15 cellular contexts compared by ENCODE assay signal in the genomic region with DNA sequence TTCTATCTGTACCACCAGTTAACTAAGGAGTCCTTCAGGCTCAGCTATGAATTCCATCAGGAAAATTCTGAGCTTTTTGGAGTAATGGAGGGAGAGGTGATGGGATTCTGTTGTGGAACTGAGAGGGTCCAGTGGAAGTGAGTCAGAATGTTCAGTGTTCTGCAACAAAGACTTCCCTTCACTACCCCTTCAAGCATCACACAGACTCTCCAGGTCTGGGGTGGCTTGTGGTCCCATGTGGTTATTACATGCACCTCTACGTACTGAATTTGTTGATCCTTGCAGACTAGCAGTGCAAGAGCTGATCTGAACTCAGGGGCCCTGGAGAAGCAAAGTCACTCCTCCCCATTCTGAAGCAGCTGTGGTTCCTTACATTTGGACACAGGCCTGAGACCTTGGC.
DNase-seq lines count a peak whose midpoint lies in the region; ATAC-seq and TF ChIP-seq lines count a peak whose summit lies in the region.
"Had no signal": no experiment of that assay in that cellular context is flagged by ENCODE, and none has a peak within 500 bp of the region (broad histone marks: within the 10 kb centered on the region; RNA-seq: fewer than 3 reads in every experiment).

No MANE protein-coding gene starts in this region.

- H3K27ac Mint-ChIP-seq in stimulated activated memory B cell treated with anti-CD40 and anti-IgM and Interleukin-4, amounts not matched to agents 10 μg/mL and 1 μg/mL and 100 μg/mL, for 72 hours = no peak overlapping the region
- no peak overlapping the region for H3K27ac Mint-ChIP-seq in glutamatergic neuron (ENCODE audit: unreplicated experiment)
- H3K27ac Mint-ChIP-seq: CD4-positive, alpha-beta T cell had no signal

- intact Hi-C loops in PC-9 (cut with micrococcal nuclease; ENCODE audit: unreplicated experiment) (no loop called here), posterior cingulate gyrus (cut with DNase I) (no loop called here), head of caudate nucleus (cut with DNase I) (no loop called here)

- no peaks in the 10 kb centered on the region for H3K27me3 ChIP-seq in PC-9 (ENCODE audit: insufficient read depth, low read depth)

- CTCF ChIA-PET in PC-9 (lab: Charles Lee) = no interaction called here

- no peak overlapping the region for H3K27ac ChIP-seq in PC-9

- ATAC-seq in GM19351 (IDR thresholded peaks at IDR 0.05; ENCODE audit: unreplicated experiment) (peak; percentile 81), HG02623 (IDR thresholded peaks at IDR 0.05; ENCODE audit: unreplicated experiment) (peak; percentile 74), HG03378 (IDR thresholded peaks at IDR 0.05; ENCODE audit: unreplicated experiment) (peak; percentile 63)
- ATAC-seq in stimulated activated memory B cell treated with anti-CD40 and anti-IgM and Interleukin-4, amounts not matched to agents 10 μg/mL and 1 μg/mL and 100 μg/mL, for 72 hours = peak; percentile 85

- H3F3A ChIP-seq in PC-9 (ENCODE audit: insufficient read depth, low read depth) = no peaks in the 10 kb centered on the region

- no peaks in the 10 kb centered on the region for H3K36me3 Mint-ChIP-seq in stimulated activated memory B cell treated with anti-CD40 and anti-IgM and Interleukin-4, amounts not matched to agents 10 μg/mL and 1 μg/mL and 100 μg/mL, for 72 hours
- no peaks in the 10 kb centered on the region for H3K36me3 Mint-ChIP-seq in glutamatergic neuron (ENCODE audit: unreplicated experiment)

- 0 out of 2 replicates have a peak, but pooled peaks cover 3% of the 10 kb centered on the region for H3K9me3 ChIP-seq in PC-9 (ENCODE audit: insufficient read depth, low read depth)
- H3K9me3 ChIP-seq: HAP-1 had no signal

- no TSS peak for BruUV-seq in PC-9 (replicated peaks; lab: Mats Ljungman, UMichigan)

- DNase-seq in glutamatergic neuron (no peak), PC-9 (no peak), posterior cingulate gyrus (no peak), head of caudate nucleus (no peak)
- DNase-seq: activated CD4-positive, CD25-positive, alpha-beta regulatory T cell treated with anti-CD3 and anti-CD28 coated beads, Interleukin-2, amount 50 U/mL, for 72 hours; CD4-positive, alpha-beta T cell; cerebellar nuclear complex; kidney glomerular epithelial cell; SW 1271 had no signal

- no peak overlapping the region for H3K4me2 ChIP-seq in PC-9

- peaks cover 3% of the 10 kb centered on the region for H3K4me1 ChIP-seq in PC-9 (replicated peaks; ENCODE audit: insufficient read depth)
- H3K4me1 ChIP-seq: HAP-1 had no signal

- peaks cover 27% of the 10 kb centered on the region for H3K4me1 Mint-ChIP-seq in stimulated activated memory B cell treated with anti-CD40 and anti-IgM and Interleukin-4, amounts not matched to agents 10 μg/mL and 1 μg/mL and 100 μg/mL, for 72 hours
- peaks cover 9% of the 10 kb centered on the region for H3K4me1 Mint-ChIP-seq in glutamatergic neuron (ENCODE audit: low read depth, unreplicated experiment)

- H3K79me2 ChIP-seq in PC-9 (ENCODE audit: low read depth) = no peaks in the 10 kb centered on the region

- H3K27me3 Mint-ChIP-seq in stimulated activated memory B cell treated with anti-CD40 and anti-IgM and Interleukin-4, amounts not matched to agents 10 μg/mL and 1 μg/mL and 100 μg/mL, for 72 hours = no peaks in the 10 kb centered on the region
- H3K27me3 Mint-ChIP-seq in glutamatergic neuron (ENCODE audit: unreplicated experiment) = peaks cover 1% of the 10 kb centered on the region
- H3K27me3 Mint-ChIP-seq: progenitor cell of endocrine pancreas had no signal

- no peak overlapping the region for H2AFZ ChIP-seq in PC-9

- TF ChIP-seq CTCF in glutamatergic neuron (IDR thresholded peaks at IDR 0.05; ENCODE audit: partially characterized antibody, unreplicated experiment) (no peak), PC-9 (conservative IDR thresholded peaks at IDR 0.05) (no peak)

- H3K4me3 ChIP-seq in PC-9 = no peak overlapping the region
- H3K4me3 ChIP-seq: HAP-1 had no signal

- H3K36me3 ChIP-seq in PC-9 (ENCODE audit: low read depth) = no peaks in the 10 kb centered on the region
- H3K36me3 ChIP-seq: HAP-1 had no signal

- no peak overlapping the region for H3K4me3 Mint-ChIP-seq in stimulated activated memory B cell treated with anti-CD40 and anti-IgM and Interleukin-4, amounts not matched to agents 10 μg/mL and 1 μg/mL and 100 μg/mL, for 72 hours
- no peak overlapping the region for H3K4me3 Mint-ChIP-seq in glutamatergic neuron (ENCODE audit: unreplicated experiment)
- H3K4me3 Mint-ChIP-seq: CD4-positive, alpha-beta T cell had no signal

- H3K9me2 ChIP-seq in PC-9 (ENCODE audit: insufficient read depth) = no peaks in the 10 kb centered on the region

- no peaks in the 10 kb centered on the region for H4K20me1 ChIP-seq in PC-9 (ENCODE audit: insufficient read depth)

- POLR2A ChIA-PET in PC-9 (lab: Charles Lee; ENCODE audit: unreplicated experiment) = no interaction called here

- H3K9me3 Mint-ChIP-seq in stimulated activated memory B cell treated with anti-CD40 and anti-IgM and Interleukin-4, amounts not matched to agents 10 μg/mL and 1 μg/mL and 100 μg/mL, for 72 hours = peaks cover 8% of the 10 kb centered on the region
- H3K9me3 Mint-ChIP-seq in glutamatergic neuron (ENCODE audit: unreplicated experiment) = no peaks in the 10 kb centered on the region
- H3K9me3 Mint-ChIP-seq: CD4-positive, alpha-beta T cell had no signal
